ENCODE assay signal across 17 cellular contexts in the genomic region with DNA sequence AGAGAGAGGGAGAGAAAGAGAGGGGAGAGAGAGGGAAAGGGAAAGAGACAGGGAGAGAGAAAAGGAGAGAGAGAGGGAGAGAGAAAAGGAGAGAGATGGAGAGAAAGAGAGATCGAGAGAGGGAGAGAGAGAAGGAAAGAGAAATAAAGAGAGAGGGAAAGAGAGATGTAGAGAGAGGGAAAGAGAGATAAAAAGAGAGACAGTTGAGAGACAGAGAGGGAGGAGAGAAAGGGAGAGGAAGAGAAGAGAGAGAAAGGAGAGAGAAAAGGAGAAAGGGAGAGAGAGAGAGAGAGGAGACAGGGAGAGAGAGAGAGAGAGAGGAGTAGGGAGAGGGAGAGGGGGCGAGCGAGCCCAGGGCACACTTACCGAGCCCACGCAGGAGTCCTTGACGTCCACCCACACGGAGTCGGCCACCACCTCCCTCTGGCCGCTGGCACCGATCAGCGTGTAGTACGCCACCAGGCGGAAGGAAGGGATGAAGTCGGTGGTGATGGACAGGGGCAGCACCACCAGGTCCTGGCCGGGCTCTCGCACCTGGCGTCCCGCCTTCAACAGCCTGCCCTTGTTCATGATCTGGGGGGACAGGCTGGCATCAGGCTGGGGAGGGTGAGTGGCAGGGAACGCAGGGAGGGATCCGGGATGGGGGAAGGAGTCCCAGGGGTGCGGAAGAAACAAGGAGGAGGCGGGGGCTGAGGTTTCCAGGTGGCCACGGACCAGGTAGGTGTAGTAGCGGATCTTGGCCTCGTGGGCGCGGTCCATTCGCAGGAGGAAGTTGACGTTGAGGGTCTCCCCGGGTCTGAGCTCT. TPM values are rescaled to one million over a fixed set of nuclear protein-coding genes. Genes with fewer than 3 reads are reported as not detected.
A peak's percentile ranks its signal among the peaks of the same experiment; 100 is the strongest.
DNase-seq lines count a peak whose midpoint lies in the region; ATAC-seq, FAIRE-seq and TF ChIP-seq lines count a peak whose summit lies in the region.
"Had no signal": no experiment of that assay in that cellular context is flagged by ENCODE, and none has a peak within 500 bp of the region (broad histone marks: within the 10 kb centered on the region; RNA-seq: fewer than 3 reads in every experiment).

No MANE protein-coding gene starts in this region.

- no peak for FAIRE-seq in kidney (lab: Jason Lieb, UNC)
- FAIRE-seq: GM18507, islet of Langerhans had no signal

- intact Hi-C loops in kidney (cut with DNase I): no loop called here

- H3K4me1 ChIP-seq in kidney (ENCODE audit: control insufficient read depth in 1 of 2, insufficient read depth in 1 of 2, low read depth in 1 of 2, low read length in 2 of 2): no peaks in the 10 kb centered on the region
- H3K4me1 ChIP-seq: ascending aorta had no signal

- ATAC-seq in T-helper 17 cell: no peak

- H3K4me3 Mint-ChIP-seq in T-helper 17 cell: peak overlapping the region; percentile 77

- H3K9ac ChIP-seq in kidney (ENCODE audit: low read length in 2 of 2): no peak overlapping the region

- H3K9me3 ChIP-seq in T-helper 17 cell (ENCODE audit: control insufficient read depth, low read length, poor library complexity, severe bottlenecking) (no peaks in the 10 kb centered on the region), kidney (ENCODE audit: control insufficient read depth in 1 of 2, low read length in 2 of 2) (no peaks in the 10 kb centered on the region)
- H3K9me3 ChIP-seq: ascending aorta, ovary had no signal

- TF ChIP-seq CTCF in 22Rv1 (IDR thresholded peaks at IDR 0.05) (peak; percentile 75), kidney (IDR thresholded peaks at IDR 0.05; ENCODE audit: borderline replicate concordance, extremely low read depth, insufficient read depth) (no peak)

- H3K36me3 Mint-ChIP-seq in T-helper 17 cell (ENCODE audit: low read depth): peaks cover 6% of the 10 kb centered on the region

- H3K27ac Mint-ChIP-seq in T-helper 17 cell: peak overlapping the region; percentile 83

- in situ Hi-C loops in G401 (cut with HindIII; ENCODE audit: low sequenced_read_pairs): no loop called here

- peak; percentile 25 for DNase-seq in ELF-1 (ENCODE audit: low read depth, low spot score)
- no peak for DNase-seq in T-helper 17 cell
- DNase-seq in kidney: peak; percentile 69
- no peak for DNase-seq in G401 (ENCODE audit: low spot score)
- no peak for DNase-seq in DMS53 (lab: John Stamatoyannopoulos, UW)
- no peak for DNase-seq in caudate nucleus (lab: John Stamatoyannopoulos, UW)
- DNase-seq in mucosa of gallbladder (ENCODE audit: low spot score): no peak
- DNase-seq: activated CD4-positive, alpha-beta T cell treated with anti-CD3 and anti-CD28 coated beads, Interleukin-2, amount 50 U/mL, for 4 hours; NCI-H345; SHP77 treated with DMSO at 0.1 percent for 48 hours; stimulated activated CD4-positive, alpha-beta T cell treated with anti-CD3 and anti-CD28 coated beads, Interleukin-2, amount 100 ng/mL, for 24 hours had no signal

- no peaks in the 10 kb centered on the region for H3K36me3 ChIP-seq in kidney (ENCODE audit: control insufficient read depth in 1 of 2, insufficient read depth in 2 of 2, low read length in 2 of 2)
- H3K36me3 ChIP-seq: ascending aorta, ovary had no signal

- H3K4me1 Mint-ChIP-seq in T-helper 17 cell: peaks cover 22% of the 10 kb centered on the region

- no peak overlapping the region for H3K27ac ChIP-seq in 22Rv1
- H3K27ac ChIP-seq in kidney (ENCODE audit: low read depth in 2 of 2, low read length in 2 of 2): no peak overlapping the region
- H3K27ac ChIP-seq in caudate nucleus (ENCODE audit: low read depth, low read length): no peak overlapping the region
- H3K27ac ChIP-seq: ascending aorta, ovary had no signal

- H3K27me3 Mint-ChIP-seq in T-helper 17 cell: peaks cover 32% of the 10 kb centered on the region

- H3K4me3 ChIP-seq in kidney (ENCODE audit: low read length in 2 of 2): no peak overlapping the region
- H3K4me3 ChIP-seq: ascending aorta, ovary had no signal

RNA-seq across cellular contexts. Expression of gene C3, which starts 10.0 kb away (rescaled TPM):
- under 1 TPM in 1 of 2 donors, not detected in 1; 0.35 TPM for total RNA-seq in T-helper 17 cell
- 3,831 TPM for total RNA-seq in kidney
- polyA plus RNA-seq in kidney (ENCODE audit: insufficient read depth, low read depth, low replicate concordance): 452 TPM
- total RNA-seq in G401 (2014; rRNA removed; shearing (Covaris generic)): 2.1 and 2.3 TPM in 2 replicates
- 486 TPM for total RNA-seq in mucosa of gallbladder

RNA-seq across cellular contexts. Expression of gene GPR108, which starts 26.9 kb away (rescaled TPM):
- total RNA-seq in T-helper 17 cell (10 to 100 TPM; 53.4 to 55.5 TPM), kidney (113 TPM), mucosa of gallbladder (137 TPM)
- 144 TPM for polyA plus RNA-seq in kidney (ENCODE audit: insufficient read depth, low read depth, low replicate concordance)
- 27.5 and 34.7 TPM in 2 replicates for total RNA-seq in G401 (2014; rRNA removed; shearing (Covaris generic))

RNA-seq across cellular contexts. Expression of gene TRIP10, which starts 29.0 kb away (rescaled TPM):
- total RNA-seq in T-helper 17 cell: 1 to 10 TPM in 1 of 2 donors, under 1 TPM in 1; 0.92 to 3.3 TPM
- 92.9 TPM for total RNA-seq in kidney
- 57.5 TPM for polyA plus RNA-seq in kidney (ENCODE audit: insufficient read depth, low read depth, low replicate concordance)
- total RNA-seq in G401 (2014; rRNA removed; shearing (Covaris generic)): 74.8 and 108 TPM in 2 replicates
- total RNA-seq in mucosa of gallbladder: 68.9 TPM

RNA-seq across cellular contexts. Expression of gene TNFSF14, which starts 40.5 kb away (rescaled TPM):
- total RNA-seq in T-helper 17 cell: 1 to 10 TPM; 5.0 to 5.6 TPM
- total RNA-seq in kidney: 2.5 TPM
- polyA plus RNA-seq in kidney (ENCODE audit: insufficient read depth, low read depth, low replicate concordance): not detected
- total RNA-seq in G401 (2014; rRNA removed; shearing (Covaris generic)): not detected in 2 replicates
- 1.8 TPM for total RNA-seq in mucosa of gallbladder
- total RNA-seq: epithelial cell of proximal tubule had no signal

RNA-seq across cellular contexts. Expression of gene SH2D3A, which starts 56.8 kb away (rescaled TPM):
- total RNA-seq in T-helper 17 cell (10 to 100 TPM; 43.8 to 50.3 TPM), kidney (35.4 TPM), mucosa of gallbladder (28.2 TPM)
- 12.5 TPM for polyA plus RNA-seq in kidney (ENCODE audit: insufficient read depth, low read depth, low replicate concordance)
- total RNA-seq in G401 (2014; rRNA removed; shearing (Covaris generic)): 12.2 and 16.1 TPM in 2 replicates
- total RNA-seq: ascending aorta had no signal

Comparison
In these comparisons a context has a peak if more than half of its experiments do, and no peak if none do; other contexts are left out.
1. DNase-seq: peak in ELF-1 (single experiment) and kidney (single experiment); none in T-helper 17 cell (0 of 3), G401 (single experiment), DMS53 (single experiment), caudate nucleus (0 of 61) and mucosa of gallbladder (single experiment).
2. RNA of gene C3, which starts 10.0 kb away (total RNA-seq): 3,831 TPM in kidney (single experiment) and 486 TPM in mucosa of gallbladder (single experiment); 2.1 to 2.3 TPM in G401 and 0.35 TPM in T-helper 17 cell; every median in the first group is over 100 times any median in the second.
3. RNA of gene TRIP10, which starts 29.0 kb away (total RNA-seq): 74.8 to 108 TPM in G401, 92.9 TPM in kidney (single experiment) and 68.9 TPM in mucosa of gallbladder (single experiment); 0.92 to 3.3 TPM in T-helper 17 cell; every median in the first group is over 10 times any median in the second.